ENCODE assay signal across 1 cellular context in the genomic region with DNA sequence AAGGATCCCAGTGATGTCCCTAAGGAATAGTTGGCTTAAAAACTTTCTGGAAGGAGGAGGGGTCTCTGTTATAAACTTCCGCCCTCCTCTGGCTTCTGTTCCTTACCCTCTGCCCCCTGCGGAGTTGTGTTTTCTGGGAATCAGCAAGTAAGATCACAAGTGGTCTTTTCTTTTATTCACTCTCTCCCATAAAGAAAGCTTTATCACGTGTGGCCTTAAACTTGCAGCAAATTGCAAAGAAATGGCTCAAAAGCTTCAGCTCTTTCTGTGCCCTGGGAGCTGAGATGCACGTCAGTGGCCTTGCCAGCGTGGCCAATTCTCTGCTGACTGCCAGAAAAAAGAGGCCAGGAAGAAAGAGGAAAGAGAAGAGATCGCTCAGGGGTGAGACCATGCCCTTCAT.
TF ChIP-seq lines count a peak whose summit lies in the region.

A gene with protein sequence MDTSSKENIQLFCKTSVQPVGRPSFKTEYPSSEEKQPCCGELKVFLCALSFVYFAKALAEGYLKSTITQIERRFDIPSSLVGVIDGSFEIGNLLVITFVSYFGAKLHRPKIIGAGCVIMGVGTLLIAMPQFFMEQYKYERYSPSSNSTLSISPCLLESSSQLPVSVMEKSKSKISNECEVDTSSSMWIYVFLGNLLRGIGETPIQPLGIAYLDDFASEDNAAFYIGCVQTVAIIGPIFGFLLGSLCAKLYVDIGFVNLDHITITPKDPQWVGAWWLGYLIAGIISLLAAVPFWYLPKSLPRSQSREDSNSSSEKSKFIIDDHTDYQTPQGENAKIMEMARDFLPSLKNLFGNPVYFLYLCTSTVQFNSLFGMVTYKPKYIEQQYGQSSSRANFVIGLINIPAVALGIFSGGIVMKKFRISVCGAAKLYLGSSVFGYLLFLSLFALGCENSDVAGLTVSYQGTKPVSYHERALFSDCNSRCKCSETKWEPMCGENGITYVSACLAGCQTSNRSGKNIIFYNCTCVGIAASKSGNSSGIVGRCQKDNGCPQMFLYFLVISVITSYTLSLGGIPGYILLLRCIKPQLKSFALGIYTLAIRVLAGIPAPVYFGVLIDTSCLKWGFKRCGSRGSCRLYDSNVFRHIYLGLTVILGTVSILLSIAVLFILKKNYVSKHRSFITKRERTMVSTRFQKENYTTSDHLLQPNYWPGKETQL (plus strand): TSS at position 101 of the 400 bp plus-strand sequence. CDS start 4,245 bp downstream, outside the sequence.

TF ChIP-seq in GM23338, 12 proteins besides CTCF, POLR2A, EP300 and RAD21 (continued from another document):
- TF ChIP-seq, protein P1, sequence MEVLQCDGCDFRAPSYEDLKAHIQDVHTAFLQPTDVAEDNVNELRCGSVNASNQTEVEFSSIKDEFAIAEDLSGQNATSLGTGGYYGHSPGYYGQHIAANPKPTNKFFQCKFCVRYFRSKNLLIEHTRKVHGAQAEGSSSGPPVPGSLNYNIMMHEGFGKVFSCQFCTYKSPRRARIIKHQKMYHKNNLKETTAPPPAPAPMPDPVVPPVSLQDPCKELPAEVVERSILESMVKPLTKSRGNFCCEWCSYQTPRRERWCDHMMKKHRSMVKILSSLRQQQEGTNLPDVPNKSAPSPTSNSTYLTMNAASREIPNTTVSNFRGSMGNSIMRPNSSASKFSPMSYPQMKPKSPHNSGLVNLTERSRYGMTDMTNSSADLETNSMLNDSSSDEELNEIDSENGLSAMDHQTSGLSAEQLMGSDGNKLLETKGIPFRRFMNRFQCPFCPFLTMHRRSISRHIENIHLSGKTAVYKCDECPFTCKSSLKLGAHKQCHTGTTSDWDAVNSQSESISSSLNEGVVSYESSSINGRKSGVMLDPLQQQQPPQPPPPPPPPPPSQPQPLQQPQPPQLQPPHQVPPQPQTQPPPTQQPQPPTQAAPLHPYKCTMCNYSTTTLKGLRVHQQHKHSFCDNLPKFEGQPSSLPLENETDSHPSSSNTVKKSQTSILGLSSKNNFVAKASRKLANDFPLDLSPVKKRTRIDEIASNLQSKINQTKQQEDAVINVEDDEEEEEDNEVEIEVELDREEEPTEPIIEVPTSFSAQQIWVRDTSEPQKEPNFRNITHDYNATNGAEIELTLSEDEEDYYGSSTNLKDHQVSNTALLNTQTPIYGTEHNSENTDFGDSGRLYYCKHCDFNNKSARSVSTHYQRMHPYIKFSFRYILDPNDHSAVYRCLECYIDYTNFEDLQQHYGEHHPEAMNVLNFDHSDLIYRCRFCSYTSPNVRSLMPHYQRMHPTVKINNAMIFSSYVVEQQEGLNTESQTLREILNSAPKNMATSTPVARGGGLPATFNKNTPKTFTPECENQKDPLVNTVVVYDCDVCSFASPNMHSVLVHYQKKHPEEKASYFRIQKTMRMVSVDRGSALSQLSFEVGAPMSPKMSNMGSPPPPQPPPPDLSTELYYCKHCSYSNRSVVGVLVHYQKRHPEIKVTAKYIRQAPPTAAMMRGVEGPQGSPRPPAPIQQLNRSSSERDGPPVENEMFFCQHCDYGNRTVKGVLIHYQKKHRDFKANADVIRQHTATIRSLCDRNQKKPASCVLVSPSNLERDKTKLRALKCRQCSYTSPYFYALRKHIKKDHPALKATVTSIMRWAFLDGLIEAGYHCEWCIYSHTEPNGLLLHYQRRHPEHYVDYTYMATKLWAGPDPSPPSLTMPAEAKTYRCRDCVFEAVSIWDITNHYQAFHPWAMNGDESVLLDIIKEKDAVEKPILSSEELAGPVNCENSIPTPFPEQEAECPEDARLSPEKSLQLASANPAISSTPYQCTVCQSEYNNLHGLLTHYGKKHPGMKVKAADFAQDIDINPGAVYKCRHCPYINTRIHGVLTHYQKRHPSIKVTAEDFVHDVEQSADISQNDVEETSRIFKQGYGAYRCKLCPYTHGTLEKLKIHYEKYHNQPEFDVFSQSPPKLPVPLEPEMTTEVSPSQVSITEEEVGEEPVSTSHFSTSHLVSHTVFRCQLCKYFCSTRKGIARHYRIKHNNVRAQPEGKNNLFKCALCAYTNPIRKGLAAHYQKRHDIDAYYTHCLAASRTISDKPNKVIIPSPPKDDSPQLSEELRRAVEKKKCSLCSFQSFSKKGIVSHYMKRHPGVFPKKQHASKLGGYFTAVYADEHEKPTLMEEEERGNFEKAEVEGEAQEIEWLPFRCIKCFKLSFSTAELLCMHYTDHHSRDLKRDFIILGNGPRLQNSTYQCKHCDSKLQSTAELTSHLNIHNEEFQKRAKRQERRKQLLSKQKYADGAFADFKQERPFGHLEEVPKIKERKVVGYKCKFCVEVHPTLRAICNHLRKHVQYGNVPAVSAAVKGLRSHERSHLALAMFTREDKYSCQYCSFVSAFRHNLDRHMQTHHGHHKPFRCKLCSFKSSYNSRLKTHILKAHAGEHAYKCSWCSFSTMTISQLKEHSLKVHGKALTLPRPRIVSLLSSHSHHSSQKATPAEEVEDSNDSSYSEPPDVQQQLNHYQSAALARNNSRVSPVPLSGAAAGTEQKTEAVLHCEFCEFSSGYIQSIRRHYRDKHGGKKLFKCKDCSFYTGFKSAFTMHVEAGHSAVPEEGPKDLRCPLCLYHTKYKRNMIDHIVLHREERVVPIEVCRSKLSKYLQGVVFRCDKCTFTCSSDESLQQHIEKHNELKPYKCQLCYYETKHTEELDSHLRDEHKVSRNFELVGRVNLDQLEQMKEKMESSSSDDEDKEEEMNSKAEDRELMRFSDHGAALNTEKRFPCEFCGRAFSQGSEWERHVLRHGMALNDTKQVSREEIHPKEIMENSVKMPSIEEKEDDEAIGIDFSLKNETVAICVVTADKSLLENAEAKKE (CRISPR knock-in tag; IDR thresholded peaks at IDR 0.05): no peak
- TF ChIP-seq ZNF114 (CRISPR knock-in tag; IDR thresholded peaks at IDR 0.05) (no peak), STAT1 (IDR thresholded peaks at IDR 0.05; ENCODE audit: unreplicated experiment) (no peak)
TF ChIP-seq in GM23338: peak in this region for 0.
